In genomic region chr15:68787609-68788264, GRCh38 we compare ENCODE assay signal across 2 cellular contexts.
TF ChIP-seq lines count a peak whose summit lies in the region.

No MANE protein-coding gene starts in this region.

TF ChIP-seq in HEK293, 187 proteins besides CTCF, POLR2A, EP300 and RAD21:
- no peak for TF ChIP-seq ZNF76 (tag by site-specific recombination; IDR thresholded peaks at IDR 0.05; ENCODE audit: borderline replicate concordance, low read depth)
- no peak for TF ChIP-seq BCL11B (tag by site-specific recombination; IDR thresholded peaks at IDR 0.05; ENCODE audit: low read depth)
- no peak for TF ChIP-seq REPIN1 (tag by site-specific recombination; IDR thresholded peaks at IDR 0.05; ENCODE audit: low read depth)
- TF ChIP-seq ZNF488 (tag by site-specific recombination; IDR thresholded peaks at IDR 0.05): no peak
- TF ChIP-seq ZNF513 (tag by site-specific recombination; IDR thresholded peaks at IDR 0.05): no peak
- no peak for TF ChIP-seq ZNF112 (tag by site-specific recombination; IDR thresholded peaks at IDR 0.05)
- TF ChIP-seq KLF7 (tag by site-specific recombination; IDR thresholded peaks at IDR 0.05; ENCODE audit: borderline replicate concordance): no peak
- TF ChIP-seq ZNF26 (tag by site-specific recombination; IDR thresholded peaks at IDR 0.05): no peak
- TF ChIP-seq ZIC2 (tag by site-specific recombination; IDR thresholded peaks at IDR 0.05): peak; percentile 25; the same call in 1 of the 2 replicates
- 0 out of 2 replicates have a peak, but pooled peaks have one; percentile 29 for TF ChIP-seq ZNF600 (tag by site-specific recombination; IDR thresholded peaks at IDR 0.05)
- TF ChIP-seq ZBTB8A (tag by site-specific recombination; IDR thresholded peaks at IDR 0.05): 0 out of 2 replicates have a peak, but pooled peaks have one; percentile 46
- TF ChIP-seq ZNF214 (tag by site-specific recombination; IDR thresholded peaks at IDR 0.05; ENCODE audit: borderline replicate concordance): no peak
- no peak for TF ChIP-seq ZBTB7A (tag by site-specific recombination; IDR thresholded peaks at IDR 0.05; ENCODE audit: low read depth)
- no peak for TF ChIP-seq FEZF1 (tag by site-specific recombination; IDR thresholded peaks at IDR 0.05)

TF ChIP-seq in HepG2, 621 proteins besides CTCF, POLR2A, EP300 and RAD21:
- TF ChIP-seq IKZF5 (CRISPR knock-in tag; IDR thresholded peaks at IDR 0.05): no peak
